In the genomic region with DNA sequence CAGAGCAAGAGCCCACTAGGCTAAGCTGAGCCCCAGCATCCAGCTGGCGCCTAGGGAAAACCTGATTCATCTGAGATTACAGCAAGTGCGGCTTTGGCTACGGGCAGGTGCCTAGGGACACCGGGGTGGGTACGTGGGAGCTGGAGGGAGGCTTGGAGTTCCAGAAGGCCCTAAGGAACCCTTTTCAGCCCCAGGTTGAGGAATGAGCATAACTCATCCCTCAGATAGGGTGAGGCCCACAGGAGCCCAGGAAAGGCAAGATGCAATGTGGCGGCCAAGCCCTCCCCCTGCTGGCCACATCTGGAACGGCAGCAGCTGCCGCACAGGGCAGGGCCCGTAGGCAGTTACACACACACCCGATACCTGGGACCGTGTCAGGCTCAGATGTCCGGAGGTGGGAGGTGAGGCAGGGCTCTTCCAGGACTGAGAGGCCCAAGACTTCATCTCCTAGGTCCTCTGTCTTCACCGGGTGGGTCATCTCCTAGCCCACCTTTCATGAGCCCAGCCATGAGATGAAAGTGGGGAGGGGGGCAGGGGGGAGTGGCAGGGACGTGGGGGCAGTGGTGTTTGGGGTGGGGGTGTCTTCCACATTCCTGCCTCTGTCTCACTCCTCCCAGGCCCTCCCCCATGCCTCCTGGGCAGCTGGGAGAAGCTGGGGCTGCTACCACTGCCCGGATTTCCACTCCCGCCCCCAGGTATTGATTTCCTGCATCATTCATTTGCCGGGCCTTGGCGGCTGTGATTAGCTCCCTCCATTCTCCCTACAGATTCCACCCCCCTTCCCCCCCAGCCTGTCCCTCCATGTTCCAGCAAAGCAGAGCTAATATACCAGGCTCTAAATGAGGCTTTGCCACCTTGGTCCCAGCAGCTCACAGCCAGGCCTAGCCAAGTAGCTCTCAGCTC, we compare ENCODE assay signal across 8 cellular contexts. TPM values are rescaled to one million over a fixed set of nuclear protein-coding genes. Genes with fewer than 3 reads are reported as not detected.
DNase-seq lines count a peak whose midpoint lies in the region; ATAC-seq and TF ChIP-seq lines count a peak whose summit lies in the region.

No MANE protein-coding gene starts in this region.

- H3K27ac ChIP-seq in dorsolateral prefrontal cortex, result peak overlapping the region in 38 of 59 donors; percentile 2 to 81 (median 52)

- peak; percentile 79 to 99 (median 98) for TF ChIP-seq CTCF in dorsolateral prefrontal cortex (IDR thresholded peaks at IDR 0.05 in 54 of 56, conservative IDR thresholded peaks at IDR 0.05 in 2 of 56; ENCODE audit: low read depth in 1 of 56, partially characterized antibody in 56 of 56)

- peak overlapping the region in 2 of 59 donors; percentile 27 to 69 for H3K4me3 ChIP-seq in dorsolateral prefrontal cortex

- peak; percentile 33 for DNase-seq in DMS114 treated with DMSO at 0.1 percent for 48 hours (lab: John Stamatoyannopoulos, UW; ENCODE audit: unreplicated experiment)
- DNase-seq in NCI-H510A (lab: John Stamatoyannopoulos, UW), result peak; percentile 46
- DNase-seq in activated CD4-positive, alpha-beta T cell treated with anti-CD3 and anti-CD28 coated beads, Interleukin-2, amount 50 U/mL, for 48 hours, result peak; percentile 86 to 87
- peak; percentile 65 to 89 (median 83) for DNase-seq in dorsolateral prefrontal cortex
- DNase-seq in lung microvascular endothelial cell (ENCODE audit: low read depth in 2 of 2), result peak; percentile 55 to 65
- DNase-seq in stimulated activated CD8-positive, alpha-beta memory T cell treated with anti-CD3 and anti-CD28 coated beads, Interleukin-15, amount 100 ng/mL, for 24 hours (ENCODE audit: low read depth), result peak; percentile 73

- no peaks in the 10 kb centered on the region for H3K27me3 ChIP-seq in dorsolateral prefrontal cortex

- intact Hi-C loops in dorsolateral prefrontal cortex (cut with DNase I), result loop anchor here (1.0 to 10.0 kb wide), 10 partner anchors 85 to 337 kb away; a partner anchor contains a TSS

- ATAC-seq in HG02610 (IDR thresholded peaks at IDR 0.05; ENCODE audit: unreplicated experiment), result peak; percentile 52
- no peak for ATAC-seq in GM19395 (IDR thresholded peaks at IDR 0.05; ENCODE audit: unreplicated experiment)

RNA-seq across cellular contexts. Expression of a gene that starts 5.5 kb away (rescaled TPM):
- total RNA-seq in dorsolateral prefrontal cortex (10 to 100 TPM in 112 of 120 experiments, 1 to 10 TPM in 8; 5.7 to 40.6 (median 16.1) TPM), lung microvascular endothelial cell (0.20 and 0.22 TPM in 2 replicates)

Comparison
In these comparisons a context has a peak if more than half of its experiments do, and no peak if none do; other contexts are left out.
1. DNase-seq: peak in every context shown above with its lines; median percentile 86 in activated CD4-positive, alpha-beta T cell treated with anti-CD3 and anti-CD28 coated beads, Interleukin-2, amount 50 U/mL, for 48 hours; 83 in dorsolateral prefrontal cortex; 73 in stimulated activated CD8-positive, alpha-beta memory T cell treated with anti-CD3 and anti-CD28 coated beads, Interleukin-15, amount 100 ng/mL, for 24 hours; 60 in lung microvascular endothelial cell; 46 in NCI-H510A; 33 in DMS114 treated with DMSO at 0.1 percent for 48 hours.